In genomic region chr13:20482275-20482761, GRCh38 we compare ENCODE assay signal across 20 cellular contexts. TPM values are rescaled to one million over a fixed set of nuclear protein-coding genes. Genes with fewer than 3 reads are reported as not detected.
DNase-seq lines count a peak whose midpoint lies in the region; ATAC-seq, FAIRE-seq and TF ChIP-seq lines count a peak whose summit lies in the region.
"Had no signal": no experiment of that assay in that cellular context is flagged by ENCODE, and none has a peak within 500 bp of the region (broad histone marks: within the 10 kb centered on the region; RNA-seq: fewer than 3 reads in every experiment).

No MANE protein-coding gene starts in this region.

- H2BK20ac ChIP-seq in H1 (ENCODE audit: low read length): no peak overlapping the region

- DNase-seq in MCF 10A (ENCODE audit: unreplicated experiment) (no peak), breast epithelium (ENCODE audit: low spot score in 2 of 2) (no peak), H1 (ENCODE audit: low read depth in 1 of 2, low spot score in 2 of 2) (no peak), vagina (ENCODE audit: extremely low spot score in 2 of 2) (no peak), NCI-H526 (lab: John Stamatoyannopoulos, UW) (no peak), thyroid gland (no peak)
- DNase-seq: activated naive CD8-positive, alpha-beta T cell treated with anti-CD3 and anti-CD28 coated beads, Interleukin-2, amount 50 U/mL, for 24 hours; activated T-cell treated with anti-CD3 and anti-CD28 coated beads, Interleukin-2, amount 50 U/mL, for 72 hours; CD4-positive, alpha-beta memory T cell; GM23248; MM.1S; NCI-H774; stimulated activated CD4-positive, alpha-beta T cell treated with anti-CD3 and anti-CD28 coated beads, Interleukin-4, amount 100 ng/mL, for 4 hours had no signal

- no peak for TF ChIP-seq CTCF in MCF 10A (IDR thresholded peaks at IDR 0.05; ENCODE audit: unreplicated experiment)
- no peak for TF ChIP-seq CTCF in breast epithelium (IDR thresholded peaks at IDR 0.05)
- TF ChIP-seq CTCF in H1 (IDR thresholded peaks at IDR 0.05; ENCODE audit: control extremely low read depth in 1 of 3, insufficient read depth in 1 of 3, low read depth in 1 of 3, low read length in 3 of 3): no peak
- TF ChIP-seq CTCF in vagina (IDR thresholded peaks at IDR 0.05): no peak
- no peak for TF ChIP-seq CTCF in thyroid gland (IDR thresholded peaks at IDR 0.05)

- H3K36me3 ChIP-seq in breast epithelium (no peaks in the 10 kb centered on the region), H1 (ENCODE audit: control insufficient read depth in 2 of 4, insufficient read depth in 4 of 4, low read length in 3 of 4) (no peaks in the 10 kb centered on the region), mesodermal cell (ENCODE audit: control insufficient read depth, insufficient read depth, low read length) (no peaks in the 10 kb centered on the region), vagina (no peaks in the 10 kb centered on the region), thyroid gland (no peaks in the 10 kb centered on the region)

- no peak overlapping the region for H2BK5ac ChIP-seq in H1 (ENCODE audit: low read depth, low read length)

- CTCF ChIA-PET in MCF 10A (lab: Yijun Ruan, JAX) (interaction anchor here (0.8 to 1.1 kb wide), 2 partner anchors 292 to 298 kb away, joined by 3 read pairs; no protein-coding TSS in a partner anchor), H1 (lab: Charles Lee; ENCODE audit: partially characterized antibody) (interaction anchor here (0.5 to 1.6 kb wide), 5 partner anchors 9 to 529 kb away, joined by 3 to 5 read pairs (median 3); no protein-coding TSS in a partner anchor)

- no peaks in the 10 kb centered on the region for H3K9me3 Mint-ChIP-seq in MCF 10A (ENCODE audit: unreplicated experiment)
- H3K9me3 Mint-ChIP-seq: activated naive CD8-positive, alpha-beta T cell treated with anti-CD3 and anti-CD28 coated beads, Interleukin-2, amount 50 U/mL, for 24 hours; activated T-cell treated with anti-CD3 and anti-CD28 coated beads, Interleukin-2, amount 50 U/mL, for 72 hours; CD4-positive, alpha-beta memory T cell; neural crest cell had no signal

- H3K27me3 ChIP-seq in breast epithelium: no peaks in the 10 kb centered on the region
- H3K27me3 ChIP-seq in H1 (replicated peaks in 1 of 4; ENCODE audit: control insufficient read depth in 3 of 4, extremely low read depth in 1 of 4, insufficient read depth in 3 of 4, low read length in 3 of 4): no peaks in the 10 kb centered on the region
- no peaks in the 10 kb centered on the region for H3K27me3 ChIP-seq in vagina
- H3K27me3 ChIP-seq in thyroid gland: no peaks in the 10 kb centered on the region
- H3K27me3 ChIP-seq: esophagus muscularis mucosa, right lobe of liver had no signal

- WGBS in H1 (ENCODE audit: extremely low coverage in 1 of 2, insufficient coverage in 1 of 2, insufficient read length in 1 of 2, insufficient replicate concordance in 2 of 2, low coverage in 1 of 2, low lambda C conversion rate in 2 of 2, missing lambda C conversion rate in 1 of 2), 2 experiments: 81% methylated on average over 11 of the region's 11 CpGs; no CpG with 5 or more reads in 1 of the 2 experiments
- 59 to 81% methylated on average over 6 to 7 of the region's 11 CpGs for WGBS in mesodermal cell (ENCODE audit: insufficient coverage in 2 of 2), 2 experiments
- 70 to 76% methylated on average over 11 of the region's 11 CpGs for WGBS in thyroid gland, 2 donors

- intact Hi-C loops in MCF 10A (cut with micrococcal nuclease) (no loop called here), breast epithelium (cut with DNase I; ENCODE audit: low total_unique reads) (no loop called here), vagina (cut with DNase I) (loop anchor here (10.0 kb wide), 1 partner anchor 288 kb away; the partner anchor contains the start of gene GJB2), thyroid gland (cut with DNase I) (loop anchor here (5.0 kb wide), 1 partner anchor 290 kb away; the partner anchor contains the start of gene GJB2)

- H2AK5ac ChIP-seq in H1 (ENCODE audit: low read depth, low read length): no peak overlapping the region

- no peak overlapping the region for H3K4me3 Mint-ChIP-seq in MCF 10A (ENCODE audit: unreplicated experiment)
- H3K4me3 Mint-ChIP-seq: activated naive CD8-positive, alpha-beta T cell treated with anti-CD3 and anti-CD28 coated beads, Interleukin-2, amount 50 U/mL, for 24 hours; activated T-cell treated with anti-CD3 and anti-CD28 coated beads, Interleukin-2, amount 50 U/mL, for 72 hours; neural crest cell had no signal

- H3K56ac ChIP-seq in H1 (replicated peaks; ENCODE audit: insufficient read length, low read depth, low read length): no peak overlapping the region

- H3K27ac ChIP-seq in breast epithelium (no peak overlapping the region), H1 (ENCODE audit: low read depth, low read length) (no peak overlapping the region), mesodermal cell (ENCODE audit: low read depth, low read length, severe bottlenecking) (peak overlapping the region; percentile 50), vagina (peak overlapping the region; percentile 22), thyroid gland (no peak overlapping the region)
- H3K27ac ChIP-seq: 22Rv1, esophagus muscularis mucosa, GM23248, right lobe of liver had no signal

- H3K27me3 Mint-ChIP-seq in MCF 10A (ENCODE audit: insufficient read depth, unreplicated experiment): no peaks in the 10 kb centered on the region
- H3K27me3 Mint-ChIP-seq: activated naive CD8-positive, alpha-beta T cell treated with anti-CD3 and anti-CD28 coated beads, Interleukin-2, amount 50 U/mL, for 24 hours; CD4-positive, alpha-beta memory T cell had no signal

- H3K79me2 ChIP-seq in H1 (ENCODE audit: control insufficient read depth in 1 of 2, insufficient read depth in 2 of 2, low read length in 2 of 2): no peaks in the 10 kb centered on the region

- H2AFZ ChIP-seq in H1 (ENCODE audit: low read length): no peak overlapping the region
- H2AFZ ChIP-seq: GM23248 had no signal

- FAIRE-seq in H1 (lab: Jason Lieb, UNC): no peak

- no peak for TF ChIP-seq EP300 in H1 (IDR thresholded peaks at IDR 0.05; ENCODE audit: borderline replicate concordance in 1 of 2, low read depth in 2 of 2, low read length in 2 of 2)

- H3K4me2 ChIP-seq in H1 (ENCODE audit: insufficient read depth in 1 of 2, low read depth in 2 of 2, low read length in 2 of 2): no peak overlapping the region

- H3K4me1 Mint-ChIP-seq in MCF 10A (ENCODE audit: insufficient read depth, unreplicated experiment): no peaks in the 10 kb centered on the region

- no peak overlapping the region for H3K23ac ChIP-seq in H1 (ENCODE audit: insufficient read length)

- H4K91ac ChIP-seq in H1 (replicated peaks; ENCODE audit: insufficient read length, low read length): no peak overlapping the region

- H3K36me3 Mint-ChIP-seq in MCF 10A (ENCODE audit: insufficient read depth, unreplicated experiment): peaks cover 21% of the 10 kb centered on the region

- ATAC-seq in HG02642 (IDR thresholded peaks at IDR 0.05; ENCODE audit: poor library complexity, unreplicated experiment): no peak
- ATAC-seq: activated naive CD8-positive, alpha-beta T cell treated with anti-CD3 and anti-CD28 coated beads, Interleukin-2, amount 50 U/mL, for 24 hours; activated T-cell treated with anti-CD3 and anti-CD28 coated beads, Interleukin-2, amount 50 U/mL, for 72 hours; right lobe of liver had no signal

- H3K23me2 ChIP-seq in H1 (ENCODE audit: low read depth, low read length): 0 out of 2 replicates have a peak, but pooled peaks cover 3% of the 10 kb centered on the region

- no peak overlapping the region for H3K9ac ChIP-seq in H1 (replicated peaks in 1 of 4; ENCODE audit: extremely low read depth in 1 of 4, low read depth in 3 of 4, low read length in 3 of 4)
- H3K9ac ChIP-seq: GM23248 had no signal

- POLR2A ChIA-PET in MCF 10A (lab: Yijun Ruan, JAX) (interaction anchor here (0.6 kb wide), 1 partner anchor 1079 kb away, joined by 4 read pairs; no protein-coding TSS in a partner anchor), H1 (lab: Charles Lee; ENCODE audit: partially characterized antibody) (no interaction called here)

- no peaks in the 10 kb centered on the region for H4K20me1 ChIP-seq in H1 (replicated peaks in 1 of 2; ENCODE audit: control insufficient read depth in 1 of 2, insufficient read depth in 2 of 2, low read length in 2 of 2)

- TF ChIP-seq POLR2A in breast epithelium (IDR thresholded peaks at IDR 0.05) (no peak), H1 (IDR thresholded peaks at IDR 0.05; ENCODE audit: control extremely low read depth in 1 of 2, low read depth in 2 of 2, low read length in 2 of 2) (no peak), vagina (IDR thresholded peaks at IDR 0.05) (no peak), thyroid gland (IDR thresholded peaks at IDR 0.05) (no peak)

- H3K18ac ChIP-seq in H1 (ENCODE audit: extremely low read depth, low read length): no peak overlapping the region

- H3K4me3 ChIP-seq in breast epithelium: no peak overlapping the region
- no peak overlapping the region for H3K4me3 ChIP-seq in H1 (ENCODE audit: extremely low read depth in 1 of 4, insufficient read depth in 2 of 4, low read depth in 3 of 4, low read length in 4 of 4)
- H3K4me3 ChIP-seq in mesodermal cell (ENCODE audit: extremely low read depth, insufficient read depth, low read length, poor library complexity, severe bottlenecking): no peak overlapping the region
- H3K4me3 ChIP-seq in vagina: peak overlapping the region in 1 of 2 donors; percentile 2
- H3K4me3 ChIP-seq in thyroid gland (replicated peaks in 1 of 3): no peak overlapping the region
- H3K4me3 ChIP-seq: esophagus muscularis mucosa, GM23248, lung, right lobe of liver had no signal

- H3K9me3 ChIP-seq in breast epithelium: no peaks in the 10 kb centered on the region
- H3K9me3 ChIP-seq in H1 (ENCODE audit: insufficient read depth in 2 of 2, low read depth in 1 of 2, low read length in 1 of 2): no peaks in the 10 kb centered on the region
- H3K9me3 ChIP-seq in mesodermal cell (ENCODE audit: control insufficient read depth, low read length): no peaks in the 10 kb centered on the region
- H3K9me3 ChIP-seq in vagina: no peaks in the 10 kb centered on the region
- no peaks in the 10 kb centered on the region for H3K9me3 ChIP-seq in thyroid gland
- H3K9me3 ChIP-seq: esophagus muscularis mucosa, right lobe of liver had no signal

- no peak for TF ChIP-seq RAD21 in H1 (IDR thresholded peaks at IDR 0.05 in 1 of 2, conservative IDR thresholded peaks at IDR 0.05 in 1 of 2; ENCODE audit: low read depth in 2 of 2, low read length in 2 of 2)

- H2BK120ac ChIP-seq in H1 (replicated peaks; ENCODE audit: low read depth, low read length): no peak overlapping the region

- no TSS peak for BruUV-seq in MCF 10A (replicated peaks; lab: Mats Ljungman, UMichigan)

- H3K4ac ChIP-seq in H1 (replicated peaks; ENCODE audit: insufficient read length, low read depth, low read length): no peak overlapping the region

- peak overlapping the region; percentile 75; the same call in 1 of the 2 replicates for H4K8ac ChIP-seq in H1 (ENCODE audit: extremely low read depth, insufficient read depth, low read length)

- no peak overlapping the region for H3K14ac ChIP-seq in H1 (ENCODE audit: insufficient read length)

- no peak overlapping the region for H2BK15ac ChIP-seq in H1 (ENCODE audit: low read length)

- H3K27ac Mint-ChIP-seq in MCF 10A (ENCODE audit: low read depth, unreplicated experiment): peak overlapping the region; percentile 9
- H3K27ac Mint-ChIP-seq: activated naive CD8-positive, alpha-beta T cell treated with anti-CD3 and anti-CD28 coated beads, Interleukin-2, amount 50 U/mL, for 24 hours; activated T-cell treated with anti-CD3 and anti-CD28 coated beads, Interleukin-2, amount 50 U/mL, for 72 hours had no signal

- H3K4me1 ChIP-seq in breast epithelium (no peaks in the 10 kb centered on the region), H1 (replicated peaks in 1 of 4; ENCODE audit: control insufficient read depth in 3 of 4, insufficient read depth in 4 of 4, low read length in 3 of 4) (peaks cover 0 to 6% (median 0%) of the 10 kb centered on the region in 4 experiments; a peak in 1 of 7 replicates), mesodermal cell (ENCODE audit: control insufficient read depth, insufficient read depth, low read length, poor library complexity, severe bottlenecking) (no peaks in the 10 kb centered on the region), vagina (peaks cover 19% of the 10 kb centered on the region), thyroid gland (no peaks in the 10 kb centered on the region)
- H3K4me1 ChIP-seq: esophagus muscularis mucosa had no signal

- no peak overlapping the region for H2BK12ac ChIP-seq in H1 (ENCODE audit: low read depth, low read length)

- no peaks in the 10 kb centered on the region for H3K79me1 ChIP-seq in H1 (ENCODE audit: low read depth, low read length)

- H4K5ac ChIP-seq in H1 (ENCODE audit: insufficient read length, low read depth, low read length): no peak overlapping the region

RNA-seq across cellular contexts. Expression of gene CRYL1, which starts 43.3 kb away (rescaled TPM):
- 15.1 and 21.2 TPM in 2 replicates for total RNA-seq in MCF 10A (2022)
- total RNA-seq in breast epithelium: 10 to 100 TPM; 27.5 to 68.3 (median 29.0) TPM
- 1.8 and 1.9 TPM in 2 replicates for total RNA-seq in H1 (2021; fragmentation: NEBNext Ultra II Directional; extraction: Animal tissue kit (Norgen Biotek cat#: 25700))
- 6.4 and 8.2 TPM in 2 replicates for polyA plus RNA-seq in H1 (2011; rRNA removed)
- polyA plus RNA-seq in H1 (2011; cell fraction: cytosol; rRNA removed): 8.1 TPM
- polyA plus RNA-seq in H1 (2011; cell fraction: nucleus; rRNA removed): 6.2 TPM
- 2.1 to 4.5 TPM (median 3.7 TPM) in 4 replicates for polyA plus RNA-seq in H1 (2012, experiment 1 of 2)
- 1.9 TPM for polyA plus RNA-seq in H1 (2012, experiment 2 of 2)
- polyA plus RNA-seq in H1 (2013, experiment 1 of 2): 2.3 TPM
- polyA plus RNA-seq in H1 (2013, experiment 2 of 2): 2.7 TPM
- 5.5 and 6.1 TPM in 2 replicates for polyA minus RNA-seq in H1 (2011; rRNA and poly(A)+ RNA removed)
- polyA minus RNA-seq in H1 (2011; cell fraction: cytosol; rRNA and poly(A)+ RNA removed): not detected
- polyA minus RNA-seq in H1 (2011; cell fraction: nucleus; rRNA and poly(A)+ RNA removed): 3.3 TPM
- polyA plus RNA-seq in mesodermal cell (2013, experiment 1 of 2): 5.7 TPM
- 4.4 TPM for polyA plus RNA-seq in mesodermal cell (2013, experiment 2 of 2)
- 35.4 TPM for total RNA-seq in vagina
- 10 to 100 TPM; 33.1 to 53.8 (median 46.7) TPM for total RNA-seq in thyroid gland

Comparison
In these comparisons a context has a peak if more than half of its experiments do, and no peak if none do; other contexts are left out.
1. H3K27ac ChIP-seq: peak in mesodermal cell (single experiment) and vagina (single experiment); none in breast epithelium (0 of 2), H1 (single experiment) and thyroid gland (0 of 3).
2. intact Hi-C loops: an anchor here in vagina (10.0 kb wide) and thyroid gland (5.0 kb wide); none called in MCF 10A and breast epithelium.